ENCODE assay signal across 8 cellular contexts in genomic region chr3:58432905-58433304, GRCh38. TPM values are rescaled to one million over a fixed set of nuclear protein-coding genes. Genes with fewer than 3 reads are reported as not detected.
A peak's percentile ranks its signal among the peaks of the same experiment; 100 is the strongest.
DNase-seq lines count a peak whose midpoint lies in the region; ATAC-seq and TF ChIP-seq lines count a peak whose summit lies in the region.

No MANE protein-coding gene starts in this region.

- peaks cover 27% of the 10 kb centered on the region for H3K4me1 Mint-ChIP-seq in activated naive CD4-positive, alpha-beta T cell treated with anti-CD3 and anti-CD28 coated beads, Interleukin-2, amount 50 U/mL, for 24 hours
- peaks cover 18% of the 10 kb centered on the region for H3K4me1 Mint-ChIP-seq in memory B cell

- no peaks in the 10 kb centered on the region for H3K27me3 ChIP-seq in body of pancreas
- no peaks in the 10 kb centered on the region for H3K27me3 ChIP-seq in upper lobe of right lung

- H3K27ac ChIP-seq in body of pancreas (peak overlapping the region; percentile 83 to 93 (median 86)), upper lobe of right lung (peak overlapping the region; percentile 94)

- DNase-seq in activated naive CD4-positive, alpha-beta T cell (lab: John Stamatoyannopoulos, UW): no peak
- DNase-seq in body of pancreas: no peak
- DNase-seq in memory B cell (ENCODE audit: low spot score in 2 of 2): no peak
- no peak for DNase-seq in upper lobe of right lung
- no peak for DNase-seq in GOT3 (lab: John Stamatoyannopoulos, UW)
- no peak for DNase-seq in stimulated activated CD4-positive, alpha-beta T cell treated with anti-CD3 and anti-CD28 coated beads, Interleukin-12 subunit alpha, Interleukin-12 subunit beta, amount 100 ng/mL, for 4 hours
- DNase-seq in cerebellum (ENCODE audit: low spot score): no peak

- H3K4me3 ChIP-seq in body of pancreas (peak overlapping the region; percentile 49 to 85), upper lobe of right lung (peak overlapping the region; percentile 85)

- TF ChIP-seq POLR2A in body of pancreas (IDR thresholded peaks at IDR 0.05): no peak

- H3K36me3 ChIP-seq in body of pancreas (replicated peaks in 1 of 2; ENCODE audit: insufficient read depth in 1 of 2, low read depth in 2 of 2) (peaks cover 0 to 32% of the 10 kb centered on the region in 2 donors), upper lobe of right lung (peaks cover 43% of the 10 kb centered on the region)

- intact Hi-C loops in body of pancreas (cut with DNase I) (no loop called here), upper lobe of right lung (cut with DNase I) (no loop called here)

- peaks cover 6% of the 10 kb centered on the region for H3K36me3 Mint-ChIP-seq in activated naive CD4-positive, alpha-beta T cell treated with anti-CD3 and anti-CD28 coated beads, Interleukin-2, amount 50 U/mL, for 24 hours
- peaks cover 8% of the 10 kb centered on the region for H3K36me3 Mint-ChIP-seq in memory B cell

- H3K4me1 ChIP-seq in body of pancreas (peaks cover 20% of the 10 kb centered on the region), upper lobe of right lung (peaks cover 22% of the 10 kb centered on the region)

- no peaks in the 10 kb centered on the region for H3K9me3 ChIP-seq in body of pancreas
- H3K9me3 ChIP-seq in upper lobe of right lung: no peaks in the 10 kb centered on the region

- H3K27me3 Mint-ChIP-seq in activated naive CD4-positive, alpha-beta T cell treated with anti-CD3 and anti-CD28 coated beads, Interleukin-2, amount 50 U/mL, for 24 hours: no peaks in the 10 kb centered on the region
- no peaks in the 10 kb centered on the region for H3K27me3 Mint-ChIP-seq in memory B cell

- peak overlapping the region; percentile 98 for H3K4me3 Mint-ChIP-seq in activated naive CD4-positive, alpha-beta T cell treated with anti-CD3 and anti-CD28 coated beads, Interleukin-2, amount 50 U/mL, for 24 hours
- peak overlapping the region; percentile 91 for H3K4me3 Mint-ChIP-seq in memory B cell

- WGBS in body of pancreas, 2 donors: 45 to 62% methylated on average over 6 of the region's 6 CpGs

- no peak for ATAC-seq in body of pancreas
- ATAC-seq in memory B cell (ENCODE audit: low read depth): no peak
- ATAC-seq in upper lobe of right lung: no peak

- H3K27ac Mint-ChIP-seq in activated naive CD4-positive, alpha-beta T cell treated with anti-CD3 and anti-CD28 coated beads, Interleukin-2, amount 50 U/mL, for 24 hours: peak overlapping the region; percentile 98
- H3K27ac Mint-ChIP-seq in memory B cell: peak overlapping the region; percentile 93

- H3K9me3 Mint-ChIP-seq in activated naive CD4-positive, alpha-beta T cell treated with anti-CD3 and anti-CD28 coated beads, Interleukin-2, amount 50 U/mL, for 24 hours: no peaks in the 10 kb centered on the region
- H3K9me3 Mint-ChIP-seq in memory B cell: no peaks in the 10 kb centered on the region

- no peak for TF ChIP-seq CTCF in body of pancreas (IDR thresholded peaks at IDR 0.05)
- TF ChIP-seq CTCF in upper lobe of right lung (IDR thresholded peaks at IDR 0.05): no peak

RNA-seq across cellular contexts. Expression of gene PDHB, which starts 0.7 kb away (rescaled TPM):
- total RNA-seq in body of pancreas (10 to 100 TPM; 23.4 to 32.7 TPM), upper lobe of right lung (49.6 TPM), cerebellum (44.9 TPM)

RNA-seq across cellular contexts. Expression of gene KCTD6, which starts 59.0 kb away (rescaled TPM):
- total RNA-seq in body of pancreas: 10 to 100 TPM in 1 of 2 donors, 1 to 10 TPM in 1; 1.3 to 13.0 TPM
- total RNA-seq in upper lobe of right lung: 8.2 TPM
- total RNA-seq in cerebellum: 33.2 TPM
